ENCODE assay signal across 8 cellular contexts in genomic region chr5:173887610-173888472, GRCh38. TPM values are rescaled to one million over a fixed set of nuclear protein-coding genes. Genes with fewer than 3 reads are reported as not detected.
DNase-seq lines count a peak whose midpoint lies in the region; ATAC-seq and TF ChIP-seq lines count a peak whose summit lies in the region.

Gene CPEB4 (plus strand): TSS chr5:173888349. CDS start chr5:173889734, 1,385 bp downstream.

- peak within 1 kb of the TSS; percentile 58 to 81 (median 74) for H3K4me3 ChIP-seq in spleen

- WGBS in spleen, 5 donors = 4 to 5% (median 4%) methylated on average over 53 to 55 of the region's 55 CpGs

- H3K9me3 ChIP-seq in spleen = peaks cover 0 to 1% (median 0%) of the 10 kb centered on the region in 8 donors

- DNase-seq in AG08396 (ENCODE audit: low spot score) (peak; percentile 98), NCI-H345 treated with DMSO at 0.1 percent for 48 hours (lab: John Stamatoyannopoulos, UW; ENCODE audit: unreplicated experiment) (peak; percentile 96), inferior parietal cortex (ENCODE audit: extremely low spot score) (peak; percentile 100), spleen (peak; percentile 98)
- peak; percentile 79 to 95 (median 90) for DNase-seq in activated CD4-positive, CD25-positive, alpha-beta regulatory T cell (lab: John Stamatoyannopoulos, UW)
- DNase-seq in central memory CD4-positive, alpha-beta T cell = peak; percentile 98

- H3K27me3 ChIP-seq in spleen (replicated peaks in 1 of 7) = no peaks in the 10 kb centered on the region

- peak; percentile 65 to 95 (median 79) for TF ChIP-seq POLR2A in spleen (IDR thresholded peaks at IDR 0.05)

- H3K4me1 ChIP-seq in spleen = peaks cover 35 to 85% (median 78%) of the 10 kb centered on the region in 6 donors

- peak; percentile 95 for ATAC-seq in GM19023 (IDR thresholded peaks at IDR 0.05; ENCODE audit: unreplicated experiment)
- peak; percentile 91 for ATAC-seq in HG03280 (IDR thresholded peaks at IDR 0.05; ENCODE audit: unreplicated experiment)

- no peaks in the 10 kb centered on the region for H3K36me3 ChIP-seq in spleen

- peak within 1 kb of the TSS; percentile 75 to 98 (median 92) for H3K27ac ChIP-seq in spleen

- peak in 1 of 11 experiments; percentile 31 for TF ChIP-seq CTCF in spleen (IDR thresholded peaks at IDR 0.05 in 8 of 11, conservative IDR thresholded peaks at IDR 0.05 in 3 of 11)

- intact Hi-C loops in spleen (cut with DNase I; ENCODE audit: low total_unique reads) = no loop called here

RNA-seq across cellular contexts. Expression of gene CPEB4, which starts in this region (rescaled TPM):
- total RNA-seq in spleen = 100 to 1,000 TPM in 2 of 7 donors, 10 to 100 TPM in 5; 65.5 to 107 (median 88.3) TPM
- polyA plus RNA-seq in spleen = 1 to 10 TPM; 2.3 to 7.3 (median 2.9) TPM

Comparison
In these comparisons a context has a peak if more than half of its experiments do, and no peak if none do; other contexts are left out.
1. Peak in every context shown above with its lines: DNase-seq, ATAC-seq, H3K4me3 ChIP-seq and H3K27ac ChIP-seq.